ENCODE assay signal across 9 cellular contexts in the genomic region with DNA sequence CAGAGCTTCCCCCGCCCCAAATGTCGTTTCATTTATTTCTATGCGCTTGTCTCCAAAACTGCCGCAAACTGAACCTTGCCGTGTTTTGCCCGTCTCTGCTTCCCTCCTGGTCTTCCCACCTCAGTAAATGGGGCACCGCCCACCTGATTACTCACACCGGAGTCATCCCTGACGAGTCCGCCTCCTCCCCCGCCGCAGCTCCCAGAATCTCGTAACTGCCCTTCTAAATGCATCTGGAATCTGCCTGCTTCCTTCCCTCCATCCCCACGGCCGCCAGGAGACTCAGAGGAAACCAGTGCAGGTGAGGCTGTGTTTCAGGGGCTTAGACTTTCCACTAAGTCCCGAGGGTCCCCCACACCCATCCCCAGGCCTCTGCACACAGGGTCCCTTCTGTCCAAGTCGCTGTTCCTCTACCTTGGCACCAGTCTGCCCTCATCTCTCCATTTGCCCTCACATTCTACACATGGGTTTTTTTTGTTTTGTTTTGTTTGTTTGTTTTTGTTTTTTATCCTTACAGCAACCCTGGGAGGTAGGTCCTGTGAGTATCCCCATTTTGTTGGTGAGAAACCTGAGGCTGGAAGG.
DNase-seq lines count a peak whose midpoint lies in the region; ATAC-seq and TF ChIP-seq lines count a peak whose summit lies in the region.
"Had no signal": no experiment of that assay in that cellular context is flagged by ENCODE, and none has a peak within 500 bp of the region (broad histone marks: within the 10 kb centered on the region; RNA-seq: fewer than 3 reads in every experiment).

No MANE protein-coding gene starts in this region.

- H2AK5ac ChIP-seq in mesenchymal stem cell (ENCODE audit: low read length, severe bottlenecking) = no peak overlapping the region

- in situ Hi-C loops in mammary epithelial cell (cut with MboI; ENCODE audit: low sequenced_read_pairs in 2 of 2) = no loop called here

- no peak overlapping the region for H2BK120ac ChIP-seq in mesenchymal stem cell (ENCODE audit: low read depth, low read length)

- H4K91ac ChIP-seq in mesenchymal stem cell (ENCODE audit: low read length) = no peak overlapping the region

- H3K14ac ChIP-seq in mesenchymal stem cell (ENCODE audit: low read length in 2 of 2) = no peak overlapping the region

- no peak overlapping the region for H4K8ac ChIP-seq in mesenchymal stem cell (ENCODE audit: low read length)

- no peaks in the 10 kb centered on the region for H4K20me1 ChIP-seq in mammary epithelial cell (ENCODE audit: insufficient read depth, low read length)

- H3K4me3 ChIP-seq in HUES48 (ENCODE audit: low read depth, low read length) (peak overlapping the region; percentile 42; the same call in 1 of the 2 replicates), mammary epithelial cell (replicated peaks in 1 of 3; ENCODE audit: insufficient read depth in 1 of 3, low read depth in 2 of 3, low read length in 3 of 3) (peak overlapping the region in 2 of 3 experiments; percentile 4 to 6), mesenchymal stem cell (ENCODE audit: insufficient read depth in 1 of 2, low read depth in 1 of 2, low read length in 2 of 2) (peak overlapping the region in 1 of 2 experiments; percentile 63)

- H2BK15ac ChIP-seq in mesenchymal stem cell (ENCODE audit: low read depth, poor library complexity, severe bottlenecking) = no peak overlapping the region

- H3K79me2 ChIP-seq in mammary epithelial cell (ENCODE audit: insufficient read depth, low read length) = no peaks in the 10 kb centered on the region

- no peak overlapping the region for H3K23ac ChIP-seq in mesenchymal stem cell (ENCODE audit: low read length in 2 of 2)

- no peak for ATAC-seq in GM21529 (IDR thresholded peaks at IDR 0.05; ENCODE audit: unreplicated experiment)
- ATAC-seq in HG02678 (IDR thresholded peaks at IDR 0.05; ENCODE audit: unreplicated experiment) = no peak
- ATAC-seq in HG03460 (IDR thresholded peaks at IDR 0.05; ENCODE audit: unreplicated experiment) = no peak

- WGBS in mammary epithelial cell (ENCODE audit: low coverage, missing lambda C conversion rate) = 7% methylated on average over 17 of the region's 17 CpGs
- 3% methylated on average over 16 of the region's 17 CpGs for WGBS in mesenchymal stem cell

- H2AFZ ChIP-seq in mammary epithelial cell (ENCODE audit: low read depth, low read length) = peak overlapping the region; percentile 78
- no peak overlapping the region for H2AFZ ChIP-seq in mesenchymal stem cell (ENCODE audit: low read depth, low read length)

- no TSS peak for BruUV-seq in mammary epithelial cell (replicated peaks; lab: Mats Ljungman, UMichigan)

- TF ChIP-seq CTCF in mammary epithelial cell (conservative IDR thresholded peaks at IDR 0.05 in 1 of 2, IDR thresholded peaks at IDR 0.05 in 1 of 2; ENCODE audit: extremely low read depth in 1 of 2, insufficient read depth in 1 of 2, low read depth in 1 of 2, low read length in 2 of 2) = no peak

- CTCF ChIA-PET in mammary epithelial cell (lab: Charles Lee; ENCODE audit: low non-redundant PET) = interaction anchor here (0.7 kb wide), 1 partner anchor 1126 kb away, joined by 7 read pairs; no protein-coding TSS in a partner anchor

- DNase-seq in DMS53 treated with DMSO at 0.1 percent for 48 hours (lab: John Stamatoyannopoulos, UW; ENCODE audit: unreplicated experiment) (peak; percentile 8), mammary epithelial cell (peak; percentile 88), mesenchymal stem cell (peak; percentile 57), SIG-M5 (lab: John Stamatoyannopoulos, UW) (no peak)
- DNase-seq: NCI-H1436 had no signal

- H3K4me2 ChIP-seq in mammary epithelial cell (ENCODE audit: insufficient read depth, low read depth, low read length) = peak overlapping the region; percentile 57
- H3K4me2 ChIP-seq in mesenchymal stem cell (ENCODE audit: low read length, poor library complexity, severe bottlenecking) = peak overlapping the region; percentile 47

- H3K27ac ChIP-seq in HUES48 (ENCODE audit: low read depth, low read length) (peak overlapping the region; percentile 20), mammary epithelial cell (ENCODE audit: insufficient read depth, low read depth, low read length) (peak overlapping the region; percentile 40), mesenchymal stem cell (ENCODE audit: low read length, poor library complexity, severe bottlenecking) (no peak overlapping the region)

- H3K4me1 ChIP-seq in HUES48 (ENCODE audit: control insufficient read depth, insufficient read depth, low read length) (peaks cover 23% of the 10 kb centered on the region), mammary epithelial cell (ENCODE audit: insufficient read depth, low read length) (peaks cover 31% of the 10 kb centered on the region), mesenchymal stem cell (ENCODE audit: control insufficient read depth, insufficient read depth, low read depth, low read length) (peaks cover 14% of the 10 kb centered on the region)

- H3K9me3 ChIP-seq in HUES48 (ENCODE audit: control insufficient read depth, insufficient read depth, low read length) = 0 out of 2 replicates have a peak, but pooled peaks cover 3% of the 10 kb centered on the region
- no peaks in the 10 kb centered on the region for H3K9me3 ChIP-seq in mammary epithelial cell (replicated peaks; ENCODE audit: insufficient read depth, low read length)
- peaks cover 13% of the 10 kb centered on the region for H3K9me3 ChIP-seq in mesenchymal stem cell (ENCODE audit: control insufficient read depth, low read length)

- H2BK12ac ChIP-seq in mesenchymal stem cell (ENCODE audit: low read length in 2 of 2) = no peak overlapping the region

- H3K36me3 ChIP-seq in HUES48 (ENCODE audit: control insufficient read depth, insufficient read depth, low read length) = no peaks in the 10 kb centered on the region
- no peaks in the 10 kb centered on the region for H3K36me3 ChIP-seq in mammary epithelial cell (ENCODE audit: insufficient read depth, low read length)
- H3K36me3 ChIP-seq in mesenchymal stem cell (ENCODE audit: control insufficient read depth in 1 of 2, insufficient read depth in 2 of 2, low read depth in 1 of 2, low read length in 2 of 2) = no peaks in the 10 kb centered on the region

- H2BK5ac ChIP-seq in mesenchymal stem cell (ENCODE audit: low read depth, low read length, poor library complexity, severe bottlenecking) = no peak overlapping the region

- intact Hi-C loops in mammary epithelial cell (cut with micrococcal nuclease) = no loop called here

- no peaks in the 10 kb centered on the region for H3K79me1 ChIP-seq in mesenchymal stem cell (replicated peaks; ENCODE audit: low read length, poor library complexity, severe bottlenecking)

- H3K27me3 ChIP-seq in HUES48 (ENCODE audit: control insufficient read depth, insufficient read depth, low read length) (0 out of 2 replicates have a peak, but pooled peaks cover 2% of the 10 kb centered on the region), mammary epithelial cell (ENCODE audit: insufficient read depth, low read length) (peaks cover 3% of the 10 kb centered on the region), mesenchymal stem cell (ENCODE audit: control insufficient read depth in 1 of 2, insufficient read depth in 1 of 2, low read length in 2 of 2) (peaks cover 31 to 50% of the 10 kb centered on the region in 2 experiments)

- dilution Hi-C loops in mammary epithelial cell (cut with HindIII; ENCODE audit: low sequenced_read_pairs) = no loop called here

- H3K9ac ChIP-seq in HUES48 (ENCODE audit: low read depth, low read length) = no peak overlapping the region
- peak overlapping the region; percentile 46 for H3K9ac ChIP-seq in mammary epithelial cell (ENCODE audit: insufficient read depth, low read length)
- peak overlapping the region; percentile 22 for H3K9ac ChIP-seq in mesenchymal stem cell (ENCODE audit: low read length)

- no peak overlapping the region for H3K18ac ChIP-seq in mesenchymal stem cell (ENCODE audit: low read depth in 1 of 2, low read length in 2 of 2)

- H3K4ac ChIP-seq in mesenchymal stem cell (ENCODE audit: low read depth in 1 of 2, low read length in 2 of 2) = no peak overlapping the region
